23 cellular contexts compared by ENCODE assay signal in genomic region chr18:40875101-40875500, GRCh38.
DNase-seq lines count a peak whose midpoint lies in the region; ATAC-seq and TF ChIP-seq lines count a peak whose summit lies in the region.
"Had no signal": no experiment of that assay in that cellular context is flagged by ENCODE, and none has a peak within 500 bp of the region (broad histone marks: within the 10 kb centered on the region; RNA-seq: fewer than 3 reads in every experiment).

No MANE protein-coding gene starts in this region.

- H3K9ac ChIP-seq in mammary epithelial cell (ENCODE audit: insufficient read depth, low read length) = peak overlapping the region; percentile 7
- no peak overlapping the region for H3K9ac ChIP-seq in trophoblast cell (ENCODE audit: low read length)

- H3K27me3 ChIP-seq in mammary epithelial cell (ENCODE audit: insufficient read depth, low read length) (no peaks in the 10 kb centered on the region), trophoblast cell (ENCODE audit: insufficient read depth, low read length) (no peaks in the 10 kb centered on the region)
- H3K27me3 ChIP-seq: BE2C, Peyer's patch had no signal

- H4K20me1 ChIP-seq in mammary epithelial cell (ENCODE audit: insufficient read depth, low read length) = no peaks in the 10 kb centered on the region

- H3K4me2 ChIP-seq in mammary epithelial cell (ENCODE audit: insufficient read depth, low read depth, low read length) (no peak overlapping the region), trophoblast cell (ENCODE audit: low read length) (no peak overlapping the region)

- H4K12ac ChIP-seq in trophoblast cell (ENCODE audit: low read depth, low read length) = no peak overlapping the region

- H3K23ac ChIP-seq in trophoblast cell (ENCODE audit: low read length) = no peak overlapping the region

- H3K4me3 Mint-ChIP-seq in Calu3 (ENCODE audit: low read depth, unreplicated experiment) = no peak overlapping the region
- H3K4me3 Mint-ChIP-seq: CD4-positive, CD25-positive, alpha-beta regulatory T cell had no signal

- H3K4me1 Mint-ChIP-seq in Calu3 (ENCODE audit: low read depth, unreplicated experiment) = no peaks in the 10 kb centered on the region
- H3K4me1 Mint-ChIP-seq: CD4-positive, CD25-positive, alpha-beta regulatory T cell had no signal

- H3K4me1 ChIP-seq in mammary epithelial cell (ENCODE audit: insufficient read depth, low read length) = peaks cover 54% of the 10 kb centered on the region
- H3K4me1 ChIP-seq in trophoblast cell (ENCODE audit: control insufficient read depth in 1 of 2, insufficient read depth in 2 of 2, low read length in 2 of 2) = peaks cover 0 to 2% of the 10 kb centered on the region in 2 experiments
- H3K4me1 ChIP-seq: BE2C, Peyer's patch had no signal

- H3K9me3 ChIP-seq in mammary epithelial cell (replicated peaks; ENCODE audit: insufficient read depth, low read length) (no peaks in the 10 kb centered on the region), trophoblast cell (ENCODE audit: insufficient read depth, low read depth, low read length) (no peaks in the 10 kb centered on the region)
- H3K9me3 ChIP-seq: BE2C, Peyer's patch had no signal

- H3K9me3 Mint-ChIP-seq in Calu3 (ENCODE audit: low read depth, unreplicated experiment) = peaks cover 7% of the 10 kb centered on the region

- no peak overlapping the region for H2BK5ac ChIP-seq in trophoblast cell (ENCODE audit: low read depth, low read length, poor library complexity)

- H3K4ac ChIP-seq in trophoblast cell (ENCODE audit: low read depth, low read length) = no peak overlapping the region

- H2AK5ac ChIP-seq in trophoblast cell (ENCODE audit: low read length) = no peak overlapping the region

- H4K91ac ChIP-seq in trophoblast cell (ENCODE audit: low read depth, low read length) = peak overlapping the region; percentile 37

- H2AFZ ChIP-seq in mammary epithelial cell (ENCODE audit: low read depth, low read length) = no peak overlapping the region
- no peak overlapping the region for H2AFZ ChIP-seq in trophoblast cell (ENCODE audit: insufficient read depth, low read length, poor library complexity)

- H3K79me1 ChIP-seq in trophoblast cell (ENCODE audit: low read length) = no peaks in the 10 kb centered on the region

- no peak overlapping the region for H4K8ac ChIP-seq in trophoblast cell (ENCODE audit: low read depth, low read length)

- H2BK12ac ChIP-seq in trophoblast cell (ENCODE audit: low read length) = no peak overlapping the region

- no peak for DNase-seq in Calu3
- peak; percentile 86 for DNase-seq in M059J (ENCODE audit: low read depth)
- DNase-seq in mammary epithelial cell = no peak
- no peak for DNase-seq in trophoblast cell
- DNase-seq in foreskin melanocyte = no peak
- DNase-seq: BE2C; CD4-positive, CD25-positive, alpha-beta regulatory T cell; COR-L47; DMS153; EL; Kasumi-1; NCI-H1092 treated with DMSO at 0.1 percent for 48 hours; NCI-H2029; NK-92 treated with Interleukin-12 subunit alpha and Interleukin-12 subunit beta, amount 100 ng/mL, for 24 hours; Peyer's patch; SW 1271; T-helper 2 cell had no signal

- no peak overlapping the region for H2BK120ac ChIP-seq in trophoblast cell (ENCODE audit: insufficient read depth, low read length, poor library complexity)

- no TSS peak for BruUV-seq in Calu3 (replicated peaks; lab: Mats Ljungman, UMichigan)
- BruUV-seq in mammary epithelial cell (replicated peaks; lab: Mats Ljungman, UMichigan) = no TSS peak

- in situ Hi-C loops in mammary epithelial cell (cut with MboI; ENCODE audit: low sequenced_read_pairs in 2 of 2) = no loop called here

- peak overlapping the region; percentile 83 for H3K27ac ChIP-seq in mammary epithelial cell (ENCODE audit: insufficient read depth, low read depth, low read length)
- H3K27ac ChIP-seq in trophoblast cell (ENCODE audit: low read depth, low read length) = no peak overlapping the region
- H3K27ac ChIP-seq: HL-60, Peyer's patch had no signal

- no peak overlapping the region for H3K18ac ChIP-seq in trophoblast cell (ENCODE audit: low read length)

- CTCF ChIA-PET in Calu3 (lab: Charles Lee) = no interaction called here
- CTCF ChIA-PET in mammary epithelial cell (lab: Charles Lee; ENCODE audit: low non-redundant PET) = no interaction called here

- H3K27ac Mint-ChIP-seq in Calu3 (ENCODE audit: unreplicated experiment) = peak overlapping the region; percentile 42
- H3K27ac Mint-ChIP-seq: CD4-positive, CD25-positive, alpha-beta regulatory T cell had no signal

- H3K79me2 ChIP-seq in mammary epithelial cell (ENCODE audit: insufficient read depth, low read length) = no peaks in the 10 kb centered on the region
- no peaks in the 10 kb centered on the region for H3K79me2 ChIP-seq in trophoblast cell (ENCODE audit: control insufficient read depth, insufficient read depth, low read length, poor library complexity)

- H3K4me3 ChIP-seq in mammary epithelial cell (replicated peaks in 1 of 3; ENCODE audit: insufficient read depth in 1 of 3, low read depth in 2 of 3, low read length in 3 of 3) = no peak overlapping the region
- H3K4me3 ChIP-seq in trophoblast cell (ENCODE audit: low read depth, low read length) = no peak overlapping the region
- H3K4me3 ChIP-seq: GM12878, Peyer's patch had no signal

- no peak for ATAC-seq in HG03378 (IDR thresholded peaks at IDR 0.05; ENCODE audit: unreplicated experiment)
- no peak for ATAC-seq in GM18861 (IDR thresholded peaks at IDR 0.05; ENCODE audit: unreplicated experiment)
- no peak for ATAC-seq in HG02870 (IDR thresholded peaks at IDR 0.05; ENCODE audit: unreplicated experiment)
- ATAC-seq: GM12878, Right ventricle myocardium inferior had no signal

- dilution Hi-C loops in mammary epithelial cell (cut with HindIII; ENCODE audit: low sequenced_read_pairs) = loop anchor here (5.0 kb wide), 1 partner anchor 47 kb away; no protein-coding TSS in a partner anchor

- H3K27me3 Mint-ChIP-seq in Calu3 (ENCODE audit: unreplicated experiment) = no peaks in the 10 kb centered on the region
- H3K27me3 Mint-ChIP-seq: CD4-positive, CD25-positive, alpha-beta regulatory T cell had no signal

- 71% methylated on average over 4 of the region's 4 CpGs for WGBS in mammary epithelial cell (ENCODE audit: low coverage, missing lambda C conversion rate)
- no CpG with 5 or more reads among the region's 4 CpGs for WGBS in trophoblast cell (ENCODE audit: extremely low coverage, insufficient coverage, insufficient read length)

- intact Hi-C loops in Calu3 (cut with micrococcal nuclease; ENCODE audit: unreplicated experiment) = no loop called here
- intact Hi-C loops in mammary epithelial cell (cut with micrococcal nuclease) = loop anchor here (10.0 kb wide), 1 partner anchor 270 kb away; no protein-coding TSS in a partner anchor

- TF ChIP-seq CTCF in Calu3 (IDR thresholded peaks at IDR 0.05; ENCODE audit: unreplicated experiment) (no peak), mammary epithelial cell (conservative IDR thresholded peaks at IDR 0.05 in 1 of 2, IDR thresholded peaks at IDR 0.05 in 1 of 2; ENCODE audit: extremely low read depth in 1 of 2, insufficient read depth in 1 of 2, low read depth in 1 of 2, low read length in 2 of 2) (no peak)

- H3K36me3 ChIP-seq in mammary epithelial cell (ENCODE audit: insufficient read depth, low read length) (no peaks in the 10 kb centered on the region), trophoblast cell (ENCODE audit: control insufficient read depth in 1 of 2, insufficient read depth in 2 of 2, low read length in 2 of 2) (no peaks in the 10 kb centered on the region)
- H3K36me3 ChIP-seq: BE2C, Peyer's patch had no signal

- H3K14ac ChIP-seq in trophoblast cell (ENCODE audit: low read length) = no peak overlapping the region

- no peaks in the 10 kb centered on the region for H3K36me3 Mint-ChIP-seq in Calu3 (ENCODE audit: insufficient read depth, unreplicated experiment)
- H3K36me3 Mint-ChIP-seq: CD4-positive, CD25-positive, alpha-beta regulatory T cell had no signal
